Comparison of ENCODE assay signal across 20 cellular contexts in the genomic region with DNA sequence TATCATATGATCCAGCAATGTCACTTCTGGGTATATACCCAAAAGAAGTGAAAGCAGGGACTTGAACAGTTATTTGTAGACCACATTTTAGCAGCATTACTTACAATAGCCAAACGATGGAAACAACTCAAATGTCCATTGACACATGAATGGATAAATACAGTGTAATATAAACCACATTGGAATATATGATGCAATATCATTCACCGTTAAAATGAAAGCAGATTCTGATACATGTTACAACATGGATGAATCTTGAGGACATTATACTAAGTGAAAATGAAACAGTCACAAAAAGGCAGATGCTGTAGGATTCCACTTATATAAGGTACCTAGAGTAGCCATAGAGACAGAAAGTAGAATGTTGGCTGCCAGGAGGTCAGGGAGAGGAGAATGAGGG.
DNase-seq lines count a peak whose midpoint lies in the region; ATAC-seq, FAIRE-seq and TF ChIP-seq lines count a peak whose summit lies in the region.
"Had no signal": no experiment of that assay in that cellular context is flagged by ENCODE, and none has a peak within 500 bp of the region (broad histone marks: within the 10 kb centered on the region; RNA-seq: fewer than 3 reads in every experiment).

No MANE protein-coding gene starts in this region.

- no peak for TF ChIP-seq POLR2A in HepG2 (IDR thresholded peaks at IDR 0.05; ENCODE audit: insufficient read depth in 1 of 2, low read depth in 2 of 2, low read length in 2 of 2)
- TF ChIP-seq POLR2A in right lobe of liver (IDR thresholded peaks at IDR 0.05) = no peak

- no peak overlapping the region for H3K27ac Mint-ChIP-seq in astrocyte (ENCODE audit: unreplicated experiment)
- H3K27ac Mint-ChIP-seq: T-cell had no signal

- TF ChIP-seq CTCF in HepG2 (CRISPR knock-in tag; IDR thresholded peaks at IDR 0.05) = no peak
- no peak for TF ChIP-seq CTCF in right lobe of liver (IDR thresholded peaks at IDR 0.05)
- no peak for TF ChIP-seq CTCF in astrocyte (IDR thresholded peaks at IDR 0.05; ENCODE audit: insufficient read depth, low read depth, low read length)
- no peak for TF ChIP-seq CTCF in fibroblast of mammary gland (conservative IDR thresholded peaks at IDR 0.05; ENCODE audit: control insufficient read depth, insufficient read depth, low read depth, low read length)

- FAIRE-seq in HepG2 (lab: Jason Lieb, UNC) (no peak), astrocyte (lab: Jason Lieb, UNC) (peak; percentile 20)
- FAIRE-seq: G401.6, GM12892, GM19239, H54 had no signal

- in situ Hi-C loops in HepG2 (cut with HindIII; ENCODE audit: extremely low pct_ligation_motif_present, low pct_unique_long_range_greater_than_20kb) = no loop called here

- H3K9me3 ChIP-seq in HepG2 (ENCODE audit: low read length) = no peaks in the 10 kb centered on the region
- H3K9me3 ChIP-seq in right lobe of liver = no peaks in the 10 kb centered on the region
- no peaks in the 10 kb centered on the region for H3K9me3 ChIP-seq in astrocyte (ENCODE audit: insufficient read depth, low read depth, low read length)

- H3K27me3 ChIP-seq in HepG2 (ENCODE audit: control insufficient read depth in 1 of 2, insufficient read depth in 2 of 2, low read length in 2 of 2) (no peaks in the 10 kb centered on the region; a peak in 1 of 5 replicates), right lobe of liver (no peaks in the 10 kb centered on the region), astrocyte (ENCODE audit: insufficient read depth, low read length) (no peaks in the 10 kb centered on the region)

- H3K79me2 ChIP-seq in HepG2 (ENCODE audit: insufficient read depth, low read length) (no peaks in the 10 kb centered on the region), astrocyte (ENCODE audit: insufficient read depth, low read length) (no peaks in the 10 kb centered on the region)

- TF ChIP-seq RAD21 in HepG2 (CRISPR knock-in tag; IDR thresholded peaks at IDR 0.05) = no peak

- H3K4me3 Mint-ChIP-seq in astrocyte (ENCODE audit: unreplicated experiment) = no peak overlapping the region
- H3K4me3 Mint-ChIP-seq: T-cell had no signal

- H3K9me3 Mint-ChIP-seq in astrocyte (ENCODE audit: unreplicated experiment) = peaks cover 10% of the 10 kb centered on the region
- H3K9me3 Mint-ChIP-seq: T-cell had no signal

- H3K4me2 ChIP-seq in HepG2 (ENCODE audit: low read depth, low read length) (no peak overlapping the region), astrocyte (ENCODE audit: low read length) (no peak overlapping the region)
- H3K4me2 ChIP-seq: KMS-11 had no signal

- no peak overlapping the region for H3K4me3 ChIP-seq in HepG2 (replicated peaks in 1 of 3; ENCODE audit: insufficient read depth in 1 of 3, low read depth in 2 of 3, low read length in 3 of 3)
- no peak overlapping the region for H3K4me3 ChIP-seq in right lobe of liver
- no peak overlapping the region for H3K4me3 ChIP-seq in astrocyte (ENCODE audit: insufficient read depth, low read depth, low read length)
- no peak overlapping the region for H3K4me3 ChIP-seq in fibroblast of mammary gland (ENCODE audit: control insufficient read depth, low read depth, low read length)

- H3K27ac ChIP-seq in HepG2 (ENCODE audit: extremely low read length, insufficient read depth, low read length) (no peak overlapping the region), right lobe of liver (no peak overlapping the region), astrocyte (ENCODE audit: low read depth, low read length) (no peak overlapping the region)
- H3K27ac ChIP-seq: C4-2B, KMS-11, RWPE1 had no signal

- 4% methylated on average over 2 of the region's 2 CpGs for WGBS in HepG2 (ENCODE audit: low lambda C conversion rate)
- 64% methylated on average over 2 of the region's 2 CpGs for WGBS in right lobe of liver (ENCODE audit: insufficient coverage, low coverage, low lambda C conversion rate, missing lambda C conversion rate)

- CTCF ChIA-PET in HepG2 (lab: Yijun Ruan, JAX; ENCODE audit: low intra/inter-chr PET ratio, low total read pairs) = no interaction called here

- H3K4me1 Mint-ChIP-seq in astrocyte (ENCODE audit: low read depth, unreplicated experiment) = peaks cover 23% of the 10 kb centered on the region
- H3K4me1 Mint-ChIP-seq: T-cell had no signal

- intact Hi-C loops in HepG2 (cut with micrococcal nuclease; ENCODE audit: unreplicated experiment) = no loop called here
- intact Hi-C loops in right lobe of liver (cut with DNase I) = no loop called here

- no peak overlapping the region for H2AFZ ChIP-seq in HepG2 (ENCODE audit: low read length)
- H2AFZ ChIP-seq in astrocyte (ENCODE audit: low read depth, low read length) = no peak overlapping the region

- TF ChIP-seq EP300 in HepG2 (IDR thresholded peaks at IDR 0.05; ENCODE audit: low read depth in 2 of 2, low read length in 2 of 2) (no peak), HepG2 (CRISPR knock-in tag; IDR thresholded peaks at IDR 0.05; ENCODE audit: borderline replicate concordance) (no peak)

- POLR2A ChIA-PET in HepG2 (lab: Yijun Ruan, JAX) = no interaction called here

- H3K9ac ChIP-seq in HepG2 (ENCODE audit: insufficient read depth, low read depth, low read length) (no peak overlapping the region), astrocyte (ENCODE audit: low read length) (no peak overlapping the region)
- H3K9ac ChIP-seq: KMS-11 had no signal

- H3K36me3 ChIP-seq in HepG2 (replicated peaks in 1 of 2; ENCODE audit: control insufficient read depth in 1 of 2, insufficient read depth in 2 of 2, low read length in 2 of 2) (no peaks in the 10 kb centered on the region), right lobe of liver (no peaks in the 10 kb centered on the region), astrocyte (ENCODE audit: insufficient read depth, low read length) (no peaks in the 10 kb centered on the region)

- no peaks in the 10 kb centered on the region for H3K4me1 ChIP-seq in HepG2 (ENCODE audit: insufficient read depth, low read length)
- peaks cover 0 to 9% (median 0%) of the 10 kb centered on the region in 4 donors for H3K4me1 ChIP-seq in right lobe of liver
- peaks cover 12% of the 10 kb centered on the region for H3K4me1 ChIP-seq in astrocyte (ENCODE audit: insufficient read depth, low read length)

- DNase-seq in HepG2 (ENCODE audit: low spot score) (no peak), right lobe of liver (no peak), astrocyte (ENCODE audit: low read depth) (no peak), fibroblast of mammary gland (ENCODE audit: low read depth) (peak; percentile 40), NCI-H2196 treated with DMSO at 0.1 percent for 48 hours (lab: John Stamatoyannopoulos, UW; ENCODE audit: unreplicated experiment) (no peak)
- DNase-seq: NCI-H1417, NCI-H1694 treated with DMSO at 0.1 percent for 48 hours, NCI-H446 treated with DMSO at 0.1 percent for 48 hours, NCI-H526 treated with DMSO at 0.1 percent for 48 hours, SIG-M5, T-cell had no signal

- H4K20me1 ChIP-seq in HepG2 (ENCODE audit: insufficient read depth, low read length) (no peaks in the 10 kb centered on the region), astrocyte (ENCODE audit: insufficient read depth, low read length) (no peaks in the 10 kb centered on the region)

- ATAC-seq in HepG2 (no peak), right lobe of liver (no peak), HG03280 (IDR thresholded peaks at IDR 0.05; ENCODE audit: unreplicated experiment) (no peak), GM18870 (IDR thresholded peaks at IDR 0.05; ENCODE audit: unreplicated experiment) (no peak)
- ATAC-seq: T-cell had no signal

- no peaks in the 10 kb centered on the region for H3K27me3 Mint-ChIP-seq in astrocyte (ENCODE audit: low read depth, unreplicated experiment)

- BruUV-seq in HepG2 (replicated peaks; lab: Mats Ljungman, UMichigan) = no TSS peak

- no peaks in the 10 kb centered on the region for H3K36me3 Mint-ChIP-seq in astrocyte (ENCODE audit: low read depth, unreplicated experiment)
- H3K36me3 Mint-ChIP-seq: T-cell had no signal

TF ChIP-seq in HepG2, 621 proteins besides CTCF, POLR2A, EP300 and RAD21:
- TF ChIP-seq TCF7 (IDR thresholded peaks at IDR 0.05; ENCODE audit: low read depth) = no peak
- TF ChIP-seq, protein P1, sequence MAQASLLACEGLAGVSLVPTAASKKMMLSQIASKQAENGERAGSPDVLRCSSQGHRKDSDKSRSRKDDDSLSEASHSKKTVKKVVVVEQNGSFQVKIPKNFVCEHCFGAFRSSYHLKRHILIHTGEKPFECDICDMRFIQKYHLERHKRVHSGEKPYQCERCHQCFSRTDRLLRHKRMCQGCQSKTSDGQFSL (CRISPR knock-in tag; IDR thresholded peaks at IDR 0.05) = no peak
- peak; percentile 68; the same call in 1 of the 2 replicates for TF ChIP-seq CEBPB (IDR thresholded peaks at IDR 0.05; ENCODE audit: borderline replicate concordance, low read depth, low read length)
- peak; percentile 48 for TF ChIP-seq ATF7 (IDR thresholded peaks at IDR 0.05)
- TF ChIP-seq ATF7 (CRISPR knock-in tag; IDR thresholded peaks at IDR 0.05) = no peak
- TF ChIP-seq ZEB1 (IDR thresholded peaks at IDR 0.05; ENCODE audit: insufficient replicate concordance, low read depth) = no peak
- no peak for TF ChIP-seq ZBTB14 (CRISPR knock-in tag; IDR thresholded peaks at IDR 0.05)
- no peak for TF ChIP-seq ZNF75D (CRISPR knock-in tag; IDR thresholded peaks at IDR 0.05; ENCODE audit: borderline replicate concordance)
